8 cellular contexts compared by ENCODE assay signal in genomic region chr3:64187065-64187959, GRCh38. TPM values are rescaled to one million over a fixed set of nuclear protein-coding genes. Genes with fewer than 3 reads are reported as not detected.
A peak's percentile ranks its signal among the peaks of the same experiment; 100 is the strongest.
DNase-seq lines count a peak whose midpoint lies in the region; ATAC-seq and TF ChIP-seq lines count a peak whose summit lies in the region.

No MANE protein-coding gene starts in this region.

- POLR2A ChIA-PET in naive thymus-derived CD4-positive, alpha-beta T cell (lab: Charles Lee), result no interaction called here

- H3K4me3 Mint-ChIP-seq in HFFc6, result peak overlapping the region; percentile 71
- H3K4me3 Mint-ChIP-seq in naive thymus-derived CD4-positive, alpha-beta T cell, result no peak overlapping the region
- H3K4me3 Mint-ChIP-seq in CD14-positive monocyte, result no peak overlapping the region

- DNase-seq in HFFc6 (peak; percentile 97), left ventricle myocardium superior (peak; percentile 77), sigmoid colon (peak; percentile 94), GM19240 (ENCODE audit: insufficient read length, low spot score) (no peak), CD14-positive monocyte (ENCODE audit: low spot score) (no peak)
- DNase-seq in naive thymus-derived CD4-positive, alpha-beta T cell, result no peak

- H3K4me3 ChIP-seq in WI38 (ENCODE audit: low read depth, low read length) (peak overlapping the region; percentile 39), sigmoid colon (no peak overlapping the region)
- no peak overlapping the region for H3K4me3 ChIP-seq in naive thymus-derived CD4-positive, alpha-beta T cell (ENCODE audit: low read length)

- H3K27ac ChIP-seq in sigmoid colon, result peak overlapping the region; percentile 80 to 87 (median 85)
- no peak overlapping the region for H3K27ac ChIP-seq in naive thymus-derived CD4-positive, alpha-beta T cell (ENCODE audit: low read depth, low read length)

- H3K36me3 Mint-ChIP-seq in HFFc6 (ENCODE audit: low read depth) (peaks cover 20% of the 10 kb centered on the region), CD14-positive monocyte (no peaks in the 10 kb centered on the region)
- no peaks in the 10 kb centered on the region for H3K36me3 Mint-ChIP-seq in naive thymus-derived CD4-positive, alpha-beta T cell

- no peak for TF ChIP-seq POLR2A in sigmoid colon (IDR thresholded peaks at IDR 0.05)

- intact Hi-C loops in left ventricle myocardium superior (cut with micrococcal nuclease), result no loop called here
- intact Hi-C loops in sigmoid colon (cut with DNase I), result loop anchor here (5.0 kb wide), 2 partner anchors 35 to 210 kb away; no protein-coding TSS in a partner anchor
- intact Hi-C loops in naive thymus-derived CD4-positive, alpha-beta T cell (cut with micrococcal nuclease), result no loop called here
- intact Hi-C loops in CD14-positive monocyte (cut with micrococcal nuclease), result no loop called here

- H3K4me1 Mint-ChIP-seq in HFFc6 (ENCODE audit: low read depth) (peaks cover 97% of the 10 kb centered on the region), CD14-positive monocyte (no peaks in the 10 kb centered on the region)
- H3K4me1 Mint-ChIP-seq in naive thymus-derived CD4-positive, alpha-beta T cell, result no peaks in the 10 kb centered on the region

- H3K4me1 ChIP-seq in sigmoid colon, result peaks cover 0 to 98% (median 85%) of the 10 kb centered on the region in 4 donors
- no peaks in the 10 kb centered on the region for H3K4me1 ChIP-seq in naive thymus-derived CD4-positive, alpha-beta T cell (ENCODE audit: control insufficient read depth in 2 of 2, insufficient read depth in 2 of 2, low read length in 2 of 2)

- H3K9me3 Mint-ChIP-seq in HFFc6 (no peaks in the 10 kb centered on the region), CD14-positive monocyte (peaks cover 0 to 10% (median 0%) of the 10 kb centered on the region in 7 donors)
- H3K9me3 Mint-ChIP-seq in naive thymus-derived CD4-positive, alpha-beta T cell, result peaks cover 0 to 1% (median 0%) of the 10 kb centered on the region in 11 donors

- TF ChIP-seq CTCF in HFFc6 (IDR thresholded peaks at IDR 0.05) (no peak), WI38 (IDR thresholded peaks at IDR 0.05; ENCODE audit: low read depth, low read length) (no peak), sigmoid colon (IDR thresholded peaks at IDR 0.05) (peak in 1 of 4 experiments; percentile 14), CD14-positive monocyte (IDR thresholded peaks at IDR 0.05) (no peak)

- TF ChIP-seq EP300 in sigmoid colon (IDR thresholded peaks at IDR 0.05), result peak in 2 of 4 donors; percentile 68 to 89

- CTCF ChIA-PET in naive thymus-derived CD4-positive, alpha-beta T cell (lab: Charles Lee), result no interaction called here

- ATAC-seq in left ventricle myocardium superior (peak; percentile 83), GM18861 (IDR thresholded peaks at IDR 0.05; ENCODE audit: unreplicated experiment) (no peak)
- no peak for ATAC-seq in naive thymus-derived CD4-positive, alpha-beta T cell

- 27 to 59% methylated on average over 9 of the region's 9 CpGs for WGBS in sigmoid colon, 2 donors

- no peaks in the 10 kb centered on the region for H3K36me3 ChIP-seq in sigmoid colon
- no peaks in the 10 kb centered on the region for H3K36me3 ChIP-seq in naive thymus-derived CD4-positive, alpha-beta T cell (ENCODE audit: control insufficient read depth in 2 of 3, insufficient read depth in 3 of 3, low read length in 3 of 3)

- H3K27ac Mint-ChIP-seq in HFFc6, result peak overlapping the region; percentile 93
- H3K27ac Mint-ChIP-seq in naive thymus-derived CD4-positive, alpha-beta T cell, result no peak overlapping the region
- no peak overlapping the region for H3K27ac Mint-ChIP-seq in CD14-positive monocyte

- H3K27me3 Mint-ChIP-seq in HFFc6 (ENCODE audit: insufficient read depth) (no peaks in the 10 kb centered on the region), CD14-positive monocyte (ENCODE audit: low read depth in 3 of 3) (peaks cover 0 to 2% (median 0%) of the 10 kb centered on the region in 3 donors)
- peaks cover 0 to 19% (median 0%) of the 10 kb centered on the region in 5 donors for H3K27me3 Mint-ChIP-seq in naive thymus-derived CD4-positive, alpha-beta T cell

- H3K9me3 ChIP-seq in sigmoid colon, result no peaks in the 10 kb centered on the region
- no peaks in the 10 kb centered on the region for H3K9me3 ChIP-seq in naive thymus-derived CD4-positive, alpha-beta T cell (ENCODE audit: control insufficient read depth in 2 of 3, low read length in 3 of 3)

- no peaks in the 10 kb centered on the region for H3K27me3 ChIP-seq in sigmoid colon
- no peaks in the 10 kb centered on the region for H3K27me3 ChIP-seq in naive thymus-derived CD4-positive, alpha-beta T cell (ENCODE audit: control insufficient read depth in 2 of 2, insufficient read depth in 2 of 2, low read length in 2 of 2)

RNA-seq across cellular contexts. Expression of gene PRICKLE2, which starts 38.0 kb away (rescaled TPM):
- 10 to 100 TPM; 14.0 to 21.7 (median 18.4) TPM for total RNA-seq in HFFc6 (2021; fragmentation: NEBNext Ultra II Directional; extraction: Animal tissue kit (Norgen Biotek cat#: 25700))
- 4.1 TPM for total RNA-seq in left ventricle myocardium superior
- total RNA-seq in sigmoid colon, result 10 to 100 TPM; 61.1 to 96.7 (median 69.9) TPM
- 1 to 10 TPM in 2 of 3 donors, under 1 TPM in 1; 0.69 to 3.4 (median 1.2) TPM for polyA plus RNA-seq in sigmoid colon
- total RNA-seq in naive thymus-derived CD4-positive, alpha-beta T cell, result under 1 TPM in 1 of 5 experiments, not detected in 4; 0.22 TPM
- not detected for polyA plus RNA-seq in naive thymus-derived CD4-positive, alpha-beta T cell
- polyA plus RNA-seq in CD14-positive monocyte, result not detected

Comparison
In these comparisons a context has a peak if more than half of its experiments do, and no peak if none do; other contexts are left out.
1. DNase-seq: peak in HFFc6 (single experiment), left ventricle myocardium superior (single experiment) and sigmoid colon (single experiment); none in naive thymus-derived CD4-positive, alpha-beta T cell (0 of 9), GM19240 (single experiment) and CD14-positive monocyte (single experiment).